In genomic region chr6:136736281-136736960, GRCh38 we compare ENCODE assay signal across 28 cellular contexts. TPM values are rescaled to one million over a fixed set of nuclear protein-coding genes. Genes with fewer than 3 reads are reported as not detected.
DNase-seq lines count a peak whose midpoint lies in the region; ATAC-seq, FAIRE-seq and TF ChIP-seq lines count a peak whose summit lies in the region.
"Had no signal": no experiment of that assay in that cellular context is flagged by ENCODE, and none has a peak within 500 bp of the region (broad histone marks: within the 10 kb centered on the region; RNA-seq: fewer than 3 reads in every experiment).

No MANE protein-coding gene starts in this region.

- ATAC-seq in HG03460 (IDR thresholded peaks at IDR 0.05; ENCODE audit: unreplicated experiment) = peak; percentile 54
- no peak for ATAC-seq in gastroesophageal sphincter
- ATAC-seq in omental fat pad (ENCODE audit: low FRiP score) = no peak
- ATAC-seq in stimulated activated memory B cell treated with anti-CD40 and anti-IgM and Interleukin-4, amounts not matched to agents 10 μg/mL and 1 μg/mL and 100 μg/mL, for 72 hours = no peak
- ATAC-seq: activated naive CD4-positive, alpha-beta T cell treated with anti-CD3 and anti-CD28 coated beads, Interleukin-2, amount 50 U/mL, for 72 hours; heart left ventricle; HepG2; left lobe of liver; right cardiac atrium; Right ventricle myocardium inferior had no signal

- DNase-seq in AG10803 (ENCODE audit: low read depth) = peak; percentile 24
- no peak for DNase-seq in GM19239 (ENCODE audit: insufficient read length, low spot score)
- DNase-seq in omental fat pad (ENCODE audit: low spot score) = no peak
- no peak for DNase-seq in occipital lobe (lab: John Stamatoyannopoulos, UW)
- DNase-seq in putamen (ENCODE audit: low spot score) = no peak
- DNase-seq: activated CD4-positive, alpha-beta T cell treated with anti-CD3 and anti-CD28 coated beads, Interleukin-2, amount 10 ng/mL, durations not matched to agents 7 days and 5 days; DMS79 treated with DMSO at 0.1 percent for 48 hours; GOT3; heart left ventricle; naive B cell; NCI-H1417; NCI-H446 treated with DMSO at 0.1 percent for 48 hours; nucleus accumbens; right cardiac atrium; stimulated activated CD4-positive, alpha-beta T cell treated with anti-CD3 and anti-CD28 coated beads, Interleukin-4, amount 100 ng/mL, for 1 hour; stimulated activated naive B cell treated with anti-CD40 and anti-IgM and Interleukin-4, amounts not matched to agents 10 μg/mL and 1 μg/mL and 100 μg/mL, for 72 hours; testis had no signal

- peaks cover 30% of the 10 kb centered on the region for H3K4me1 Mint-ChIP-seq in stimulated activated memory B cell treated with anti-CD40 and anti-IgM and Interleukin-4, amounts not matched to agents 10 μg/mL and 1 μg/mL and 100 μg/mL, for 72 hours

- H3K4me3 ChIP-seq in AG10803 (ENCODE audit: low read length) (no peak overlapping the region), gastroesophageal sphincter (no peak overlapping the region)
- H3K4me3 ChIP-seq: BLaER1, heart left ventricle, testis, vagina had no signal

- TF ChIP-seq POLR2A in gastroesophageal sphincter (IDR thresholded peaks at IDR 0.05) = no peak

- H3K36me3 ChIP-seq in gastroesophageal sphincter = no peaks in the 10 kb centered on the region
- H3K36me3 ChIP-seq: BLaER1, heart left ventricle, vagina had no signal

- WGBS in gastroesophageal sphincter (ENCODE audit: low coverage in 1 of 2), 2 donors = 60 to 78% methylated on average over 4 to 5 of the region's 5 CpGs

- no peaks in the 10 kb centered on the region for H3K9me3 Mint-ChIP-seq in stimulated activated memory B cell treated with anti-CD40 and anti-IgM and Interleukin-4, amounts not matched to agents 10 μg/mL and 1 μg/mL and 100 μg/mL, for 72 hours
- H3K9me3 Mint-ChIP-seq: activated CD4-positive, alpha-beta T cell treated with anti-CD3 and anti-CD28 coated beads, Interleukin-2, amount 10 ng/mL, durations not matched to agents 7 days and 5 days; activated naive CD4-positive, alpha-beta T cell treated with anti-CD3 and anti-CD28 coated beads, Interleukin-2, amount 50 U/mL, for 72 hours; activated T-helper 1 cell treated with anti-CD3 and anti-CD28 coated beads, Interleukin-12 subunit alpha, Interleukin-12 subunit beta, Interleukin-2, Interleukin-4 antibody, amounts not matched to agents 30 ng/mL and 10 ng/mL and 1 ng/mL, durations not matched to agents 14 hours and 24 hours and 36 hours; naive B cell; stimulated activated naive B cell treated with anti-CD40 and anti-IgM and Interleukin-4, amounts not matched to agents 10 μg/mL and 1 μg/mL and 100 μg/mL, for 72 hours had no signal

- H3K4me3 Mint-ChIP-seq in stimulated activated memory B cell treated with anti-CD40 and anti-IgM and Interleukin-4, amounts not matched to agents 10 μg/mL and 1 μg/mL and 100 μg/mL, for 72 hours = no peak overlapping the region
- H3K4me3 Mint-ChIP-seq: activated CD4-positive, alpha-beta T cell treated with anti-CD3 and anti-CD28 coated beads, Interleukin-2, amount 10 ng/mL, durations not matched to agents 7 days and 5 days; activated T-helper 1 cell treated with anti-CD3 and anti-CD28 coated beads, Interleukin-12 subunit alpha, Interleukin-12 subunit beta, Interleukin-2, Interleukin-4 antibody, amounts not matched to agents 30 ng/mL and 10 ng/mL and 1 ng/mL, durations not matched to agents 14 hours and 24 hours and 36 hours; naive B cell; stimulated activated naive B cell treated with anti-CD40 and anti-IgM and Interleukin-4, amounts not matched to agents 10 μg/mL and 1 μg/mL and 100 μg/mL, for 72 hours had no signal

- H3K27me3 Mint-ChIP-seq in stimulated activated memory B cell treated with anti-CD40 and anti-IgM and Interleukin-4, amounts not matched to agents 10 μg/mL and 1 μg/mL and 100 μg/mL, for 72 hours = no peaks in the 10 kb centered on the region
- H3K27me3 Mint-ChIP-seq: activated CD4-positive, alpha-beta T cell treated with anti-CD3 and anti-CD28 coated beads, Interleukin-2, amount 10 ng/mL, durations not matched to agents 7 days and 5 days; naive B cell; stimulated activated naive B cell treated with anti-CD40 and anti-IgM and Interleukin-4, amounts not matched to agents 10 μg/mL and 1 μg/mL and 100 μg/mL, for 72 hours had no signal

- no peak for TF ChIP-seq EP300 in gastroesophageal sphincter (IDR thresholded peaks at IDR 0.05)

- H3K36me3 Mint-ChIP-seq in stimulated activated memory B cell treated with anti-CD40 and anti-IgM and Interleukin-4, amounts not matched to agents 10 μg/mL and 1 μg/mL and 100 μg/mL, for 72 hours = peaks cover 6% of the 10 kb centered on the region
- H3K36me3 Mint-ChIP-seq: activated naive CD4-positive, alpha-beta T cell treated with anti-CD3 and anti-CD28 coated beads, Interleukin-2, amount 50 U/mL, for 72 hours; naive B cell had no signal

- H3K27ac Mint-ChIP-seq in stimulated activated memory B cell treated with anti-CD40 and anti-IgM and Interleukin-4, amounts not matched to agents 10 μg/mL and 1 μg/mL and 100 μg/mL, for 72 hours = no peak overlapping the region
- H3K27ac Mint-ChIP-seq: activated CD4-positive, alpha-beta T cell treated with anti-CD3 and anti-CD28 coated beads, Interleukin-2, amount 10 ng/mL, durations not matched to agents 7 days and 5 days; activated naive CD4-positive, alpha-beta T cell treated with anti-CD3 and anti-CD28 coated beads, Interleukin-2, amount 50 U/mL, for 72 hours; activated T-helper 1 cell treated with anti-CD3 and anti-CD28 coated beads, Interleukin-12 subunit alpha, Interleukin-12 subunit beta, Interleukin-2, Interleukin-4 antibody, amounts not matched to agents 30 ng/mL and 10 ng/mL and 1 ng/mL, durations not matched to agents 14 hours and 24 hours and 36 hours; stimulated activated naive B cell treated with anti-CD40 and anti-IgM and Interleukin-4, amounts not matched to agents 10 μg/mL and 1 μg/mL and 100 μg/mL, for 72 hours had no signal

- TF ChIP-seq CTCF in AG10803 (conservative IDR thresholded peaks at IDR 0.05; ENCODE audit: low read length) (no peak), gastroesophageal sphincter (IDR thresholded peaks at IDR 0.05) (no peak), omental fat pad (IDR thresholded peaks at IDR 0.05) (no peak)

- peak overlapping the region in 3 of 4 donors; percentile 18 to 70 (median 56) for H3K27ac ChIP-seq in gastroesophageal sphincter
- H3K27ac ChIP-seq: BLaER1, testis, vagina, VCaP had no signal

- FAIRE-seq in GM19239 (lab: Jason Lieb, UNC) = peak; percentile 81
- FAIRE-seq: HepG2 had no signal

- H3K4me1 ChIP-seq in gastroesophageal sphincter = peaks cover 0 to 51% (median 9%) of the 10 kb centered on the region in 3 donors

- H3K9me3 ChIP-seq in gastroesophageal sphincter = no peaks in the 10 kb centered on the region
- H3K9me3 ChIP-seq: heart left ventricle, testis, vagina had no signal

- H3K27me3 ChIP-seq in gastroesophageal sphincter = no peaks in the 10 kb centered on the region
- H3K27me3 ChIP-seq: BLaER1, heart left ventricle, testis, vagina had no signal

RNA-seq across cellular contexts. Expression of gene MAP3K5, which starts 55.9 kb away (rescaled TPM):
- total RNA-seq in gastroesophageal sphincter (10 to 100 TPM; 20.8 to 31.7 (median 23.4) TPM), omental fat pad (10 to 100 TPM; 31.4 to 53.0 (median 47.2) TPM), occipital lobe (9.8 TPM)
- total RNA-seq: HepG2 had no signal
